ENCODE assay signal across 21 cellular contexts in the genomic region with DNA sequence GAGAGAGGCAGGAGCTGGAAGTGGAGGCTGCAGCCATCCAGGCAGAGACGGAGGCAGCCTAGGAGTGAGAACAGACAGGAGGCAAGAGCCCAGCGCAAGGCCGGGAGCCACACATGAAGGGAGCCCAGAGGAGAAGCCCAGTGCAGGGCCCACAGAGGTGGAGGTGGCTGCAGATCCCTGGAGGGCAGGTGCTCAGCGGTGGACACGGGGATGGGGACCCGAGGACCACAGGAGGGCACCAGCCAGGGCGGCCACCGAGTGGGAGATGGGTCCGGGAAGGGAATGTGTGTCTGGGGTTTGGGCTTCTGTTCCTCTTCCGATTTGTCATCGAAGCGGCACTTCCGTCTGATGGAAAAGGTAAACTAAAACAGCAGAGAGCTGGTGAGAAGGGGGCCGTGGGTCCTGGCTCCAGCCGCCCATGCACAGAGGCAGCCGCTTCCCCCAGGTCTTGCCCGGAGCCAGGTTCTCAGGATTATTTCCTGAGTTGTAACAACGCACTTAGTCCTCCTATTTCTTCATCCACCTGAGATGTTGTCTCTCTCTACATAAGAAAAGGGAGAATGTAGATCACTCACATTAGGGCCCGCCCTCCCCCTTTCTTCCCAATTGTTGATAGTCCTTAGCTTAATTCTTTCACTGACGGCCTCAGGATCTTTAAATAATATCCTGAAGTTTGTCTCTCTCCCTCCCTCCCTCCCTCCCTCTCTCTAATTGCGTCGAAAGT.
DNase-seq lines count a peak whose midpoint lies in the region; ATAC-seq and TF ChIP-seq lines count a peak whose summit lies in the region.
"Had no signal": no experiment of that assay in that cellular context is flagged by ENCODE, and none has a peak within 500 bp of the region (broad histone marks: within the 10 kb centered on the region; RNA-seq: fewer than 3 reads in every experiment).

No MANE protein-coding gene starts in this region.

- intact Hi-C loops in left colon (cut with DNase I, micrococcal nuclease) = no loop called here

- 40% methylated on average over 19 of the region's 22 CpGs for WGBS in SK-N-SH (ENCODE audit: low lambda C conversion rate)

- H3K36me3 Mint-ChIP-seq in brain = no peaks in the 10 kb centered on the region
- H3K36me3 Mint-ChIP-seq: activated naive CD4-positive, alpha-beta T cell treated with anti-CD3 and anti-CD28 coated beads, Interleukin-2, amount 10 ng/mL, durations not matched to agents 7 days and 5 days had no signal

- H3K9me3 Mint-ChIP-seq in brain = peaks cover 0 to 8% (median 1%) of the 10 kb centered on the region in 5 experiments
- H3K9me3 Mint-ChIP-seq: activated naive CD4-positive, alpha-beta T cell treated with anti-CD3 and anti-CD28 coated beads, Interleukin-2, amount 10 ng/mL, durations not matched to agents 7 days and 5 days; activated T-cell treated with anti-CD3 and anti-CD28 coated beads, Interleukin-2, amount 50 U/mL, for 24 hours; nephron; stimulated activated effector memory CD8-positive, alpha-beta T cell treated with anti-CD3 and anti-CD28 coated beads, Interleukin-12 subunit alpha, Interleukin-12 subunit beta, amount 100 ng/mL, for 72 hours; T-helper 1 cell treated with Interleukin-12 subunit alpha and Interleukin-12 subunit beta and Interleukin-4 antibody, amounts not matched to agents 30 μg/mL and 1 μg/mL, for 36 hours had no signal

- H3K27ac ChIP-seq in SK-N-SH (ENCODE audit: low read depth in 2 of 2, low read length in 1 of 2) = no peak overlapping the region
- no peak overlapping the region for H3K27ac ChIP-seq in stomach smooth muscle (ENCODE audit: low read length)
- H3K27ac ChIP-seq: ascending aorta, BLaER1, tibial artery, VCaP had no signal

- no peak for TF ChIP-seq EP300 in SK-N-SH (IDR thresholded peaks at IDR 0.05; ENCODE audit: borderline replicate concordance in 1 of 2, low read depth in 1 of 2, low read length in 1 of 2)

- CTCF ChIA-PET in SK-N-SH (lab: Yijun Ruan, JAX) = interaction anchor here (0.9 to 1.6 kb wide), 3 partner anchors 11 to 160 kb away, joined by 3 to 5 read pairs (median 3); no protein-coding TSS in a partner anchor

- H3K4me3 ChIP-seq in SK-N-SH (ENCODE audit: low read depth in 2 of 2, low read length in 1 of 2) (no peak overlapping the region), stomach smooth muscle (ENCODE audit: low read length in 2 of 2) (peak overlapping the region; percentile 52 to 66)
- H3K4me3 ChIP-seq: ascending aorta, BLaER1 had no signal

- DNase-seq in SK-N-SH (peak; percentile 25), mesenteric fat pad (ENCODE audit: low spot score) (peak; percentile 87), left colon (no peak), amniotic stem cell (lab: John Stamatoyannopoulos, UW) (no peak), SKM-1 treated with dmso at 0.1 percent for 144 hours (lab: John Stamatoyannopoulos, UW; ENCODE audit: unreplicated experiment) (no peak)
- DNase-seq: 8988T; activated CD4-positive, alpha-beta T cell treated with anti-CD3 and anti-CD28 coated beads, Interleukin-2, amount 50 U/mL, for 4 hours; activated naive CD4-positive, alpha-beta T cell treated with anti-CD3 and anti-CD28 coated beads, Interleukin-2, amount 10 ng/mL, durations not matched to agents 7 days and 5 days; activated T-cell treated with anti-CD3 and anti-CD28 coated beads, Interleukin-2, amount 50 U/mL, for 24 hours; mesenchymal stem cell; NCI-H146 had no signal

- H4K20me1 ChIP-seq in SK-N-SH (ENCODE audit: insufficient read depth) = no peaks in the 10 kb centered on the region
- H4K20me1 ChIP-seq: BLaER1 had no signal

- H3K4me2 ChIP-seq in SK-N-SH = no peak overlapping the region

- TF ChIP-seq CTCF in SK-N-SH (IDR thresholded peaks at IDR 0.05) (no peak), brain (conservative IDR thresholded peaks at IDR 0.05) (no peak)

- H2AFZ ChIP-seq in SK-N-SH (ENCODE audit: low read depth) = no peak overlapping the region

- H3K9me3 ChIP-seq in SK-N-SH (no peaks in the 10 kb centered on the region), stomach smooth muscle (ENCODE audit: control insufficient read depth in 2 of 2, low read length in 2 of 2) (no peaks in the 10 kb centered on the region)
- H3K9me3 ChIP-seq: ascending aorta, BLaER1, tibial artery had no signal

- H3K4me1 ChIP-seq in SK-N-SH (ENCODE audit: control insufficient read depth in 1 of 2, insufficient read depth in 2 of 2, low read depth in 1 of 2, low read length in 1 of 2) (peaks cover 0 to 31% of the 10 kb centered on the region in 2 experiments; a peak in 1 of 4 replicates), stomach smooth muscle (ENCODE audit: control insufficient read depth, insufficient read depth, low read length) (peaks cover 11% of the 10 kb centered on the region)
- H3K4me1 ChIP-seq: ascending aorta had no signal

- TF ChIP-seq RAD21 in SK-N-SH (IDR thresholded peaks at IDR 0.05; ENCODE audit: low read length) = no peak

- no peak overlapping the region for H3K9ac ChIP-seq in SK-N-SH
- no peak overlapping the region for H3K9ac ChIP-seq in stomach smooth muscle (ENCODE audit: low read length in 2 of 2)
- H3K9ac ChIP-seq: BLaER1 had no signal

- H3K27me3 ChIP-seq in SK-N-SH (ENCODE audit: insufficient read depth) (no peaks in the 10 kb centered on the region), stomach smooth muscle (ENCODE audit: control insufficient read depth in 1 of 2, insufficient read depth in 2 of 2, low read length in 2 of 2) (no peaks in the 10 kb centered on the region)
- H3K27me3 ChIP-seq: ascending aorta had no signal

- no peaks in the 10 kb centered on the region for H3K9me2 ChIP-seq in SK-N-SH

- peaks cover 67% of the 10 kb centered on the region for H3K4me1 Mint-ChIP-seq in brain
- H3K4me1 Mint-ChIP-seq: activated naive CD4-positive, alpha-beta T cell treated with anti-CD3 and anti-CD28 coated beads, Interleukin-2, amount 10 ng/mL, durations not matched to agents 7 days and 5 days had no signal

- no peaks in the 10 kb centered on the region for H3K79me2 ChIP-seq in SK-N-SH (ENCODE audit: insufficient read depth)

- POLR2A ChIA-PET in SK-N-SH (lab: Yijun Ruan, JAX) = no interaction called here

- no peaks in the 10 kb centered on the region for H3F3A ChIP-seq in SK-N-SH (replicated peaks; ENCODE audit: insufficient read depth)

- peaks cover 27% of the 10 kb centered on the region for H3K27me3 Mint-ChIP-seq in brain
- H3K27me3 Mint-ChIP-seq: activated naive CD4-positive, alpha-beta T cell treated with anti-CD3 and anti-CD28 coated beads, Interleukin-2, amount 10 ng/mL, durations not matched to agents 7 days and 5 days had no signal

- peak overlapping the region in 4 of 5 experiments; percentile 6 to 64 (median 36) for H3K4me3 Mint-ChIP-seq in brain
- H3K4me3 Mint-ChIP-seq: activated naive CD4-positive, alpha-beta T cell treated with anti-CD3 and anti-CD28 coated beads, Interleukin-2, amount 10 ng/mL, durations not matched to agents 7 days and 5 days; activated T-cell treated with anti-CD3 and anti-CD28 coated beads, Interleukin-2, amount 50 U/mL, for 24 hours; stimulated activated effector memory CD8-positive, alpha-beta T cell treated with anti-CD3 and anti-CD28 coated beads, Interleukin-12 subunit alpha, Interleukin-12 subunit beta, amount 100 ng/mL, for 72 hours; T-helper 1 cell treated with Interleukin-12 subunit alpha and Interleukin-12 subunit beta and Interleukin-4 antibody, amounts not matched to agents 30 μg/mL and 1 μg/mL, for 36 hours had no signal

- no peaks in the 10 kb centered on the region for H3K36me3 ChIP-seq in SK-N-SH (replicated peaks in 1 of 2; ENCODE audit: control insufficient read depth in 1 of 2, insufficient read depth in 2 of 2, low read length in 1 of 2)
- H3K36me3 ChIP-seq in stomach smooth muscle (ENCODE audit: control insufficient read depth in 2 of 2, insufficient read depth in 2 of 2, low read length in 2 of 2) = no peaks in the 10 kb centered on the region
- H3K36me3 ChIP-seq: ascending aorta, BLaER1, tibial artery had no signal

- ATAC-seq in SK-N-SH treated with all-trans-retinoic acid at 6 μM for 48 hours = no peak
- ATAC-seq in left colon = no peak
- ATAC-seq: stimulated activated effector memory CD8-positive, alpha-beta T cell treated with anti-CD3 and anti-CD28 coated beads, Interleukin-12 subunit alpha, Interleukin-12 subunit beta, amount 100 ng/mL, for 72 hours had no signal

- H3K27ac Mint-ChIP-seq in brain = peak overlapping the region in 3 of 5 experiments; percentile 57 to 93 (median 91)
- H3K27ac Mint-ChIP-seq: activated naive CD4-positive, alpha-beta T cell treated with anti-CD3 and anti-CD28 coated beads, Interleukin-2, amount 10 ng/mL, durations not matched to agents 7 days and 5 days; activated T-cell treated with anti-CD3 and anti-CD28 coated beads, Interleukin-2, amount 50 U/mL, for 24 hours; stimulated activated effector memory CD8-positive, alpha-beta T cell treated with anti-CD3 and anti-CD28 coated beads, Interleukin-12 subunit alpha, Interleukin-12 subunit beta, amount 100 ng/mL, for 72 hours; T-helper 1 cell treated with Interleukin-12 subunit alpha and Interleukin-12 subunit beta and Interleukin-4 antibody, amounts not matched to agents 30 μg/mL and 1 μg/mL, for 36 hours had no signal

TF ChIP-seq in SK-N-SH, 30 proteins besides CTCF, POLR2A, EP300 and RAD21 (continues in another document):
- TF ChIP-seq RXRA (IDR thresholded peaks at IDR 0.05; ENCODE audit: borderline replicate concordance, low read depth) (no peak), CHD2 (IDR thresholded peaks at IDR 0.05; ENCODE audit: low read length, partially characterized antibody) (no peak)
- TF ChIP-seq, protein P1, sequence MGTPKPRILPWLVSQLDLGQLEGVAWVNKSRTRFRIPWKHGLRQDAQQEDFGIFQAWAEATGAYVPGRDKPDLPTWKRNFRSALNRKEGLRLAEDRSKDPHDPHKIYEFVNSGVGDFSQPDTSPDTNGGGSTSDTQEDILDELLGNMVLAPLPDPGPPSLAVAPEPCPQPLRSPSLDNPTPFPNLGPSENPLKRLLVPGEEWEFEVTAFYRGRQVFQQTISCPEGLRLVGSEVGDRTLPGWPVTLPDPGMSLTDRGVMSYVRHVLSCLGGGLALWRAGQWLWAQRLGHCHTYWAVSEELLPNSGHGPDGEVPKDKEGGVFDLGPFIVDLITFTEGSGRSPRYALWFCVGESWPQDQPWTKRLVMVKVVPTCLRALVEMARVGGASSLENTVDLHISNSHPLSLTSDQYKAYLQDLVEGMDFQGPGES (IDR thresholded peaks at IDR 0.05; ENCODE audit: low read depth, low read length) = no peak

TF ChIP-seq in SK-N-SH treated with all-trans-retinoic acid at 6 μM for 48 hours, 23 proteins besides CTCF, POLR2A, EP300 and RAD21 (continues in another document):
- TF ChIP-seq TOX (CRISPR knock-in tag; IDR thresholded peaks at IDR 0.05; ENCODE audit: borderline replicate concordance) = no peak
- no peak for TF ChIP-seq BACH2 (CRISPR knock-in tag; IDR thresholded peaks at IDR 0.05; ENCODE audit: borderline replicate concordance)
- TF ChIP-seq SNAI2 (CRISPR knock-in tag; IDR thresholded peaks at IDR 0.05) = no peak
- no peak for TF ChIP-seq ZNF70 (CRISPR knock-in tag; IDR thresholded peaks at IDR 0.05)
- no peak for TF ChIP-seq RARB (CRISPR knock-in tag; IDR thresholded peaks at IDR 0.05)
- no peak for TF ChIP-seq CSDC2 (CRISPR knock-in tag; IDR thresholded peaks at IDR 0.05)
- TF ChIP-seq ARNTL (CRISPR knock-in tag; IDR thresholded peaks at IDR 0.05; ENCODE audit: borderline replicate concordance, low read depth) = no peak
- no peak for TF ChIP-seq ZNF8 (CRISPR knock-in tag; IDR thresholded peaks at IDR 0.05)
- no peak for TF ChIP-seq ZFP3 (CRISPR knock-in tag; IDR thresholded peaks at IDR 0.05)

Comparison
In these comparisons a context has a peak if more than half of its experiments do, and no peak if none do; other contexts are left out.
1. DNase-seq: peak in SK-N-SH (single experiment) and mesenteric fat pad (single experiment); none in left colon (0 of 2), amniotic stem cell (single experiment) and SKM-1 treated with dmso at 0.1 percent for 144 hours (single experiment).
2. H3K4me3 ChIP-seq: peak in stomach smooth muscle (2 of 2); none in SK-N-SH (0 of 2).